20 cellular contexts compared by ENCODE assay signal in the genomic region with DNA sequence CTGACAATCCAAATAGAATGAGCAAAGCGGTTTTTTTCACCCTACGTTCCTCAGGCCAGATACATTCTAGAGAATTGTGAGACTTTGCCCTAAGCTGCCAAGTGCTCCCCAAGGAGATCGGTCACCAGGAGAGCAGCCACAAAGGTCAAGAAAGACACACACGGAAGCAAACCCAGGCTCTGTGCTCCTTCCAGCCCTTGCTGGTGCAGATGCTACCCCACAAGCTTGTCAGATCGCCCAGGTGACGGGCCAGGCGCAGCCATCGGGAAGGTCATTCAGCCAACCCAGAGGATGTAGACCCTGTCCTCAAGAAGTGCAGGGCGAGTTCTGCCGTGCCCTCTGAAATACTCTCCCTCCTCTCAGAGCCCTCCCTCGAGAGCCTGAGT. TPM values are rescaled to one million over a fixed set of nuclear protein-coding genes. Genes with fewer than 3 reads are reported as not detected.
"Had no signal": no experiment of that assay in that cellular context is flagged by ENCODE, and none has a peak within 500 bp of the region (broad histone marks: within the 10 kb centered on the region; RNA-seq: fewer than 3 reads in every experiment).

No MANE protein-coding gene starts in this region.

- H3K9me3 ChIP-seq: mucosa of descending colon, sigmoid colon had no signal

- H3K9me3 Mint-ChIP-seq: activated T-cell treated with anti-CD3 and anti-CD28 coated beads, Interleukin-2, amount 50 U/mL, for 4 hours; dendritic cell treated with granulocyte-macrophage colony-stimulating factor and Interleukin-4, amounts not matched to agents 40 ng/mL and 50 ng/mL, for 4 days; nephron progenitor cell had no signal

- H3K27me3 ChIP-seq: sigmoid colon had no signal

- DNase-seq: activated CD4-positive, alpha-beta T cell treated with anti-CD3 and anti-CD28 coated beads for 1 hour; activated CD4-positive, alpha-beta T cell treated with anti-CD3 and anti-CD28 coated beads, Interleukin-2, amount 50 U/mL, for 4 hours; activated CD8-positive, alpha-beta memory T cell treated with anti-CD3 and anti-CD28 coated beads for 24 hours; activated CD8-positive, alpha-beta memory T cell treated with anti-CD3 and anti-CD28 coated beads, Interleukin-2, amount 50 U/mL, for 4 hours; activated naive CD4-positive, alpha-beta T cell treated with Interleukin-2 at 50 U/mL for 16 hours; activated T-cell treated with anti-CD3 and anti-CD28 coated beads, Interleukin-2, amount 50 U/mL, for 4 hours; amygdala; effector CD4-positive, alpha-beta T cell; foreskin melanocyte; hypothalamus; mucosa of descending colon; nephron progenitor cell; occipital lobe; sigmoid colon; stimulated activated CD4-positive, alpha-beta T cell treated with anti-CD3 and anti-CD28 coated beads, Interleukin-2, amount 100 ng/mL, for 48 hours; stimulated activated CD8-positive, alpha-beta memory T cell treated with anti-CD3 and anti-CD28 coated beads, Interleukin-4, amount 100 ng/mL, for 48 hours; stimulated activated naive CD4-positive, alpha-beta T cell; T-helper 9 cell had no signal

- H3K27ac ChIP-seq: sigmoid colon had no signal

- H3K4me1 ChIP-seq: sigmoid colon had no signal

- H3K4me3 ChIP-seq: mucosa of descending colon, sigmoid colon had no signal

- ATAC-seq: activated T-cell treated with anti-CD3 and anti-CD28 coated beads, Interleukin-2, amount 50 U/mL, for 4 hours; mucosa of descending colon had no signal

- H3K27ac Mint-ChIP-seq: dendritic cell treated with granulocyte-macrophage colony-stimulating factor and Interleukin-4, amounts not matched to agents 40 ng/mL and 50 ng/mL, for 4 days; nephron progenitor cell had no signal

- H3K4me3 Mint-ChIP-seq: activated T-cell treated with anti-CD3 and anti-CD28 coated beads, Interleukin-2, amount 50 U/mL, for 4 hours; dendritic cell treated with granulocyte-macrophage colony-stimulating factor and Interleukin-4, amounts not matched to agents 40 ng/mL and 50 ng/mL, for 4 days; nephron progenitor cell had no signal

RNA-seq across cellular contexts. Expression of a gene that starts 55.8 kb away (rescaled TPM):
- total RNA-seq: cerebellum, occipital lobe had no signal
